10 cellular contexts compared by ENCODE assay signal in genomic region chr15:74406992-74407705, GRCh38. TPM values are rescaled to one million over a fixed set of nuclear protein-coding genes. Genes with fewer than 3 reads are reported as not detected.
A peak's percentile ranks its signal among the peaks of the same experiment; 100 is the strongest.
DNase-seq lines count a peak whose midpoint lies in the region; ATAC-seq, FAIRE-seq and TF ChIP-seq lines count a peak whose summit lies in the region.
"Had no signal": no experiment of that assay in that cellular context is flagged by ENCODE, and none has a peak within 500 bp of the region (broad histone marks: within the 10 kb centered on the region; RNA-seq: fewer than 3 reads in every experiment).

No MANE protein-coding gene starts in this region.

- H3K36me3 Mint-ChIP-seq in GM23338 (ENCODE audit: low read depth) = no peaks in the 10 kb centered on the region
- peaks cover 9% of the 10 kb centered on the region for H3K36me3 Mint-ChIP-seq in activated CD8-positive, alpha-beta T cell treated with anti-CD3 and anti-CD28 coated beads, Interleukin-2, amount 10 ng/mL, durations not matched to agents 7 days and 5 days (ENCODE audit: low read depth)

- no peaks in the 10 kb centered on the region for H3K9me3 ChIP-seq in A549
- H3K9me3 ChIP-seq: thoracic aorta had no signal

- H3K4me1 ChIP-seq in A549 = peaks cover 8% of the 10 kb centered on the region; the same call in 1 of the 3 replicates
- peaks cover 3% of the 10 kb centered on the region; the same call in 1 of the 2 replicates for H3K4me1 ChIP-seq in GM23338 (ENCODE audit: insufficient read depth)

- H3K4me2 ChIP-seq in A549 (no peak overlapping the region), GM23338 (no peak overlapping the region)

- no peaks in the 10 kb centered on the region for H3K9me2 ChIP-seq in GM23338 (ENCODE audit: insufficient read depth)

- ATAC-seq in A549 (peak; percentile 57 to 76), GM23338 (peak; percentile 61), GM18870 (IDR thresholded peaks at IDR 0.05; ENCODE audit: unreplicated experiment) (no peak)
- ATAC-seq in activated CD8-positive, alpha-beta T cell treated with anti-CD3 and anti-CD28 coated beads, Interleukin-2, amount 10 ng/mL, durations not matched to agents 7 days and 5 days = no peak

- no peak for FAIRE-seq in A549 (lab: Jason Lieb, UNC)
- FAIRE-seq in D721Med (lab: Jason Lieb, UNC) = no peak

- H3K27me3 Mint-ChIP-seq in GM23338 (ENCODE audit: insufficient read depth, low read depth, poor library complexity) = peaks cover 11% of the 10 kb centered on the region
- H3K27me3 Mint-ChIP-seq in activated CD8-positive, alpha-beta T cell treated with anti-CD3 and anti-CD28 coated beads, Interleukin-2, amount 10 ng/mL, durations not matched to agents 7 days and 5 days (ENCODE audit: low read depth) = no peaks in the 10 kb centered on the region

- POLR2A ChIA-PET in A549 (lab: Yijun Ruan, JAX) = no interaction called here
- POLR2A ChIA-PET in activated CD8-positive, alpha-beta T cell treated with anti-CD3 and anti-CD28 coated beads, Interleukin-2, amount 10 ng/mL, durations not matched to agents 7 days and 5 days (lab: Charles Lee) = interaction anchor here (1.0 kb wide), 1 partner anchor 22 kb away, joined by 3 read pairs; no protein-coding TSS in a partner anchor

- H3K27ac Mint-ChIP-seq in GM23338 = no peak overlapping the region
- peak overlapping the region; percentile 35 for H3K27ac Mint-ChIP-seq in activated CD8-positive, alpha-beta T cell treated with anti-CD3 and anti-CD28 coated beads, Interleukin-2, amount 10 ng/mL, durations not matched to agents 7 days and 5 days

- CTCF ChIA-PET in A549 (lab: Yijun Ruan, JAX) = interaction anchor here (0.8 to 6.8 kb wide), 3 partner anchors 25 to 76 kb away, joined by 5 to 33 read pairs (median 5); no protein-coding TSS in a partner anchor
- CTCF ChIA-PET in activated CD8-positive, alpha-beta T cell treated with anti-CD3 and anti-CD28 coated beads, Interleukin-2, amount 10 ng/mL, durations not matched to agents 7 days and 5 days (lab: Charles Lee) = interaction anchor here (1.0 to 8.6 kb wide), 2 partner anchors 23 to 33 kb away, joined by 3 to 108 read pairs; no protein-coding TSS in a partner anchor

- WGBS in A549 (ENCODE audit: missing lambda C conversion rate) = 48% methylated on average over 10 of the region's 12 CpGs

- no peaks in the 10 kb centered on the region for H3K36me3 ChIP-seq in GM23338 (ENCODE audit: insufficient read depth)
- H3K36me3 ChIP-seq: thoracic aorta had no signal

- H3K4me3 ChIP-seq in A549 = no peak overlapping the region
- H3K4me3 ChIP-seq in GM23338 = no peak overlapping the region
- H3K4me3 ChIP-seq: thoracic aorta had no signal

- peak overlapping the region in 1 of 2 experiments; percentile 55; a peak in 2 of 6 replicates for H3K27ac ChIP-seq in A549
- H3K27ac ChIP-seq in GM23338 (ENCODE audit: low read depth) = no peak overlapping the region
- H3K27ac ChIP-seq: thoracic aorta had no signal

- H3K4me1 Mint-ChIP-seq in GM23338 = peaks cover 13% of the 10 kb centered on the region
- peaks cover 33% of the 10 kb centered on the region for H3K4me1 Mint-ChIP-seq in activated CD8-positive, alpha-beta T cell treated with anti-CD3 and anti-CD28 coated beads, Interleukin-2, amount 10 ng/mL, durations not matched to agents 7 days and 5 days (ENCODE audit: low read depth)

- no peak overlapping the region for H2AFZ ChIP-seq in GM23338

- H3F3A ChIP-seq in GM23338 (replicated peaks; ENCODE audit: low read depth) = no peaks in the 10 kb centered on the region

- no peaks in the 10 kb centered on the region for H3K79me2 ChIP-seq in GM23338 (replicated peaks; ENCODE audit: insufficient read depth)

- H3K27me3 ChIP-seq in GM23338 (ENCODE audit: insufficient read depth) = no peaks in the 10 kb centered on the region

- H3K4me3 Mint-ChIP-seq in GM23338 = no peak overlapping the region; the same call in 2 of the 3 replicates
- no peak overlapping the region for H3K4me3 Mint-ChIP-seq in activated CD8-positive, alpha-beta T cell treated with anti-CD3 and anti-CD28 coated beads, Interleukin-2, amount 10 ng/mL, durations not matched to agents 7 days and 5 days

- no peaks in the 10 kb centered on the region for H4K20me1 ChIP-seq in GM23338 (replicated peaks; ENCODE audit: insufficient read depth)

- TF ChIP-seq RAD21 in A549 (conservative IDR thresholded peaks at IDR 0.05 in 1 of 2, IDR thresholded peaks at IDR 0.05 in 1 of 2) = no peak

- DNase-seq in A549 (ENCODE audit: low read depth in 1 of 2, low spot score in 1 of 2) (peak; percentile 21 to 31), GM23338 (ENCODE audit: low spot score) (peak; percentile 29), islet precursor cell (peak; percentile 94), SHP77 (lab: John Stamatoyannopoulos, UW) (no peak), D721Med (ENCODE audit: insufficient read length, low spot score) (no peak), NCI-H1694 (lab: John Stamatoyannopoulos, UW) (no peak)
- DNase-seq in activated CD8-positive, alpha-beta T cell treated with anti-CD3 and anti-CD28 coated beads, Interleukin-2, amount 10 ng/mL, durations not matched to agents 7 days and 5 days = no peak
- DNase-seq: T-helper 1 cell had no signal

- TF ChIP-seq CTCF in A549 (IDR thresholded peaks at IDR 0.05) (no peak), GM23338 (conservative IDR thresholded peaks at IDR 0.05; ENCODE audit: low read depth in 2 of 2) (no peak), D721Med (IDR thresholded peaks at IDR 0.05; ENCODE audit: insufficient read depth, missing control alignments) (no peak)

- H3K9me3 Mint-ChIP-seq in GM23338 = no peaks in the 10 kb centered on the region
- H3K9me3 Mint-ChIP-seq in activated CD8-positive, alpha-beta T cell treated with anti-CD3 and anti-CD28 coated beads, Interleukin-2, amount 10 ng/mL, durations not matched to agents 7 days and 5 days (ENCODE audit: insufficient read depth) = no peaks in the 10 kb centered on the region

- no peak for TF ChIP-seq EP300 in A549 (IDR thresholded peaks at IDR 0.05)

- no peak for TF ChIP-seq POLR2A in A549 (IDR thresholded peaks at IDR 0.05; ENCODE audit: low read length)

TF ChIP-seq in A549, 52 proteins besides CTCF, POLR2A, EP300 and RAD21:
- TF ChIP-seq EHMT2 (IDR thresholded peaks at IDR 0.05; ENCODE audit: low read depth) = no peak
- TF ChIP-seq JUNB (IDR thresholded peaks at IDR 0.05) = no peak
- no peak for TF ChIP-seq NFE2L2 (conservative IDR thresholded peaks at IDR 0.05; ENCODE audit: low read length)
- no peak for TF ChIP-seq TFCP2L1 (CRISPR knock-in tag; IDR thresholded peaks at IDR 0.05)
- TF ChIP-seq ZSCAN20 (CRISPR knock-in tag; IDR thresholded peaks at IDR 0.05) = no peak
- TF ChIP-seq PHF8 (IDR thresholded peaks at IDR 0.05; ENCODE audit: borderline replicate concordance, low read depth) = no peak
- TF ChIP-seq MAZ (IDR thresholded peaks at IDR 0.05; ENCODE audit: borderline replicate concordance, low read depth, low read length) = no peak
- TF ChIP-seq CBX8 (IDR thresholded peaks at IDR 0.05) = no peak

TF ChIP-seq in GM23338, 12 proteins besides CTCF, POLR2A, EP300 and RAD21 (continues in another document):
- no peak for TF ChIP-seq STAT1 (IDR thresholded peaks at IDR 0.05; ENCODE audit: unreplicated experiment)

RNA-seq across cellular contexts. Expression of gene SEMA7A, which starts 26.6 kb away (rescaled TPM):
- polyA plus RNA-seq in A549 (2011; rRNA removed) = 0.44 and 0.63 TPM in 2 replicates
- polyA plus RNA-seq in A549 (2012; cell fraction: cytosol; rRNA removed) = 0.48 and 1.1 TPM in 2 replicates
- polyA plus RNA-seq in A549 (2012; cell fraction: nucleus; rRNA removed) = 3.1 and 4.8 TPM in 2 replicates
- 1.2 to 1.7 TPM (median 1.7 TPM) in 3 replicates for polyA plus RNA-seq in A549 (2017; fragmentation: RNase III; extraction: RNeasy Plus Mini Kit Qiagen cat#74134 plus additional on column Dnase treatment)
- polyA minus RNA-seq in A549 (2011; rRNA and poly(A)+ RNA removed) = 0.66 and 1.4 TPM in 2 replicates
- total RNA-seq in GM23338 (2014; rRNA removed; shearing (Covaris generic)) = 11.2 and 14.1 TPM in 2 replicates
- 1.2 and 2.0 TPM in 2 replicates for polyA plus RNA-seq in GM23338 (2016; fragmentation: Nextera tagmentation; extraction: Ambion mirVana)
- 10 to 100 TPM; 16.1 to 16.9 TPM for total RNA-seq in activated CD8-positive, alpha-beta T cell treated with anti-CD3 and anti-CD28 coated beads, Interleukin-2, amount 10 ng/mL, durations not matched to agents 7 days and 5 days

RNA-seq across cellular contexts. Expression of gene CYP11A1, which starts 39.7 kb away (rescaled TPM):
- not detected in 2 replicates for polyA plus RNA-seq in A549 (2011; rRNA removed)
- not detected in 2 replicates for polyA plus RNA-seq in A549 (2012; cell fraction: cytosol; rRNA removed)
- polyA plus RNA-seq in A549 (2012; cell fraction: nucleus; rRNA removed) = not detected in 2 replicates
- polyA plus RNA-seq in A549 (2017; fragmentation: RNase III; extraction: RNeasy Plus Mini Kit Qiagen cat#74134 plus additional on column Dnase treatment) = 0.06 TPM in 1 of 3 replicates, not detected in the others
- polyA minus RNA-seq in A549 (2011; rRNA and poly(A)+ RNA removed) = not detected in 2 replicates
- total RNA-seq in GM23338 (2014; rRNA removed; shearing (Covaris generic)) = 1.7 and 3.3 TPM in 2 replicates
- 1.2 and 1.9 TPM in 2 replicates for polyA plus RNA-seq in GM23338 (2016; fragmentation: Nextera tagmentation; extraction: Ambion mirVana)
- total RNA-seq in activated CD8-positive, alpha-beta T cell treated with anti-CD3 and anti-CD28 coated beads, Interleukin-2, amount 10 ng/mL, durations not matched to agents 7 days and 5 days = not detected
- total RNA-seq: thoracic aorta had no signal

RNA-seq across cellular contexts. Expression of gene UBL7, which starts 53.8 kb away (rescaled TPM):
- polyA plus RNA-seq in A549 (2011; rRNA removed) (48.5 and 62.4 TPM in 2 replicates), A549 (2017; fragmentation: RNase III; extraction: RNeasy Plus Mini Kit Qiagen cat#74134 plus additional on column Dnase treatment) (31.0 to 35.3 TPM (median 32.6 TPM) in 3 replicates), GM23338 (2016; fragmentation: Nextera tagmentation; extraction: Ambion mirVana) (71.6 and 73.7 TPM in 2 replicates)
- 38.9 and 55.9 TPM in 2 replicates for polyA plus RNA-seq in A549 (2012; cell fraction: cytosol; rRNA removed)
- polyA plus RNA-seq in A549 (2012; cell fraction: nucleus; rRNA removed) = 38.6 and 44.8 TPM in 2 replicates
- 41.1 and 56.9 TPM in 2 replicates for polyA minus RNA-seq in A549 (2011; rRNA and poly(A)+ RNA removed)
- total RNA-seq in GM23338 (2014; rRNA removed; shearing (Covaris generic)) = 90.0 and 99.2 TPM in 2 replicates
- total RNA-seq in activated CD8-positive, alpha-beta T cell treated with anti-CD3 and anti-CD28 coated beads, Interleukin-2, amount 10 ng/mL, durations not matched to agents 7 days and 5 days = 10 to 100 TPM; 60.8 to 71.4 TPM

Comparison
In these comparisons a context has a peak if more than half of its experiments do, and no peak if none do; other contexts are left out.
1. ATAC-seq: peak in A549 (2 of 2) and GM23338 (single experiment); none in activated CD8-positive, alpha-beta T cell treated with anti-CD3 and anti-CD28 coated beads, Interleukin-2, amount 10 ng/mL, durations not matched to agents 7 days and 5 days (single experiment) and GM18870 (single experiment).
2. DNase-seq: peak in A549 (2 of 2), GM23338 (single experiment) and islet precursor cell (single experiment); none in activated CD8-positive, alpha-beta T cell treated with anti-CD3 and anti-CD28 coated beads, Interleukin-2, amount 10 ng/mL, durations not matched to agents 7 days and 5 days (single experiment), SHP77 (0 of 2), D721Med (single experiment) and NCI-H1694 (single experiment).